Comparison of ENCODE assay signal across 8 cellular contexts in the genomic region with DNA sequence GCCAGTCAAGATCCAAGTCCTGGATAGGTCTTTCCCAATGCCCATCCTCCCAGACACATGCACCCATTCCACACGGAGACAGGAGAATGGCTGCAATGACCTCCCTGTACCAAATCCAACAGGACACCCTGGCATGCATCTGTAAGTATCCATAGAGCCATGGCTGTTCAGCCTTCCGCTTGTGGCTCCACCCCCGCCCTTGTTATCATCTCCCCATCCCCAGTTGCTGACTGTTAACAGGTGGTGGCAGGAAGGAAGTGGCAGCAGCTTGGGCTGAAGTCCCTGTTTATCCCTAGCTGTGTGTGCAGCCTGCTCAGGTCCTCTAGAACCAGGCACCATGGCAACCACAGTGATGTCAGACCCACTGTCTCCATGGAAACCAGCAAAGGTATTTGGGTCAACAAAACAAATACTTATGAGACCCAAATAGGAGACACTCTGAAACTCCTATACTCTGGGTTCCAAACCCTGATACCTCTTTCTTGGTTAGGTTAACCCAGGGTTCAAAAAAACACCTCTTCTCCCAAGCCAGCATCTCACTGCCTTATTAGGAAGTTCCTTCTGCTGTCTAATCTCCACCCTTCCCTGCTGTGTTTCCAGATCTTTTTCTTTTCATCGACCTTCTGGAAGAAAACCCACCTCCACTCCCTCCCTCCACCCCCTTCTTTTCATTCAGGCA. TPM values are rescaled to one million over a fixed set of nuclear protein-coding genes. Genes with fewer than 3 reads are reported as not detected.
DNase-seq lines count a peak whose midpoint lies in the region; ATAC-seq and TF ChIP-seq lines count a peak whose summit lies in the region.

No MANE protein-coding gene starts in this region.

- peaks cover 0 to 3% (median 0%) of the 10 kb centered on the region in 8 donors for H3K9me3 Mint-ChIP-seq in CD4-positive, alpha-beta memory T cell

- peak overlapping the region; percentile 85 for H2AFZ ChIP-seq in mammary epithelial cell (ENCODE audit: low read depth, low read length)

- in situ Hi-C loops in mammary epithelial cell (cut with MboI; ENCODE audit: low sequenced_read_pairs in 2 of 2), result no loop called here

- dilution Hi-C loops in mammary epithelial cell (cut with HindIII; ENCODE audit: low sequenced_read_pairs), result loop anchor here (5.0 kb wide), 3 partner anchors 37 to 107 kb away; partner anchors contain the start of genes EFNA4 and LENEP

- H3K4me2 ChIP-seq in mammary epithelial cell (ENCODE audit: insufficient read depth, low read depth, low read length), result peak overlapping the region; percentile 96

- H3K36me3 ChIP-seq in CD4-positive, alpha-beta memory T cell (ENCODE audit: insufficient read depth, low read length), result peaks cover 29% of the 10 kb centered on the region
- H3K36me3 ChIP-seq in mammary epithelial cell (ENCODE audit: insufficient read depth, low read length), result no peaks in the 10 kb centered on the region
- peaks cover 2% of the 10 kb centered on the region for H3K36me3 ChIP-seq in kidney epithelial cell (ENCODE audit: control insufficient read depth, insufficient read depth, low read length)

- CTCF ChIA-PET in CD4-positive, alpha-beta memory T cell (lab: Charles Lee; ENCODE audit: partially characterized antibody), result interaction anchor here (0.9 to 6.8 kb wide), 20 partner anchors 9 to 395 kb away, joined by 3 to 70 read pairs (median 4); partner anchors contain the start of genes ADAM15, CKS1B, FLAD1 and KRTCAP2
- CTCF ChIA-PET in mammary epithelial cell (lab: Charles Lee; ENCODE audit: low non-redundant PET), result interaction anchor here (0.5 to 0.7 kb wide), 2 partner anchors 107 to 421 kb away, joined by 3 to 5 read pairs; no protein-coding TSS in a partner anchor

- POLR2A ChIA-PET in CD4-positive, alpha-beta memory T cell (lab: Charles Lee; ENCODE audit: partially characterized antibody), result interaction anchor here (0.7 to 41.7 kb wide), 24 partner anchors 10 to 988 kb away, joined by 3 to 1543 read pairs (median 4); partner anchors contain the start of genes ADAM15, ADAR, CKS1B and CREB3L4

- H3K36me3 Mint-ChIP-seq in CD4-positive, alpha-beta memory T cell, result peaks cover 30 to 52% of the 10 kb centered on the region in 2 donors

- 7% methylated on average over 3 of the region's 4 CpGs for WGBS in mammary epithelial cell (ENCODE audit: low coverage, missing lambda C conversion rate)

- DNase-seq in CD4-positive, alpha-beta memory T cell, result peak; percentile 96 to 100 (median 98)
- DNase-seq in NB4 (ENCODE audit: low read depth) (peak; percentile 27), UCSD-AML1 (lab: John Stamatoyannopoulos, UW; ENCODE audit: unreplicated experiment) (peak; percentile 61), mammary epithelial cell (peak; percentile 53), kidney epithelial cell (ENCODE audit: low read depth) (peak; percentile 73)
- DNase-seq in stimulated activated CD4-positive, alpha-beta T cell treated with anti-CD3 and anti-CD28 coated beads, Interleukin-15, amount 100 ng/mL, for 48 hours (ENCODE audit: low read depth in 2 of 2), result peak; percentile 72 to 74

- peaks cover 43 to 87% (median 76%) of the 10 kb centered on the region in 4 donors for H3K4me1 Mint-ChIP-seq in CD4-positive, alpha-beta memory T cell

- H3K9me3 ChIP-seq in CD4-positive, alpha-beta memory T cell (ENCODE audit: control insufficient read depth in 1 of 2, low read length in 2 of 2), result no peaks in the 10 kb centered on the region
- H3K9me3 ChIP-seq in mammary epithelial cell (replicated peaks; ENCODE audit: insufficient read depth, low read length), result no peaks in the 10 kb centered on the region

- H3K27me3 ChIP-seq in CD4-positive, alpha-beta memory T cell (ENCODE audit: insufficient read depth, low read length), result no peaks in the 10 kb centered on the region
- H3K27me3 ChIP-seq in mammary epithelial cell (ENCODE audit: insufficient read depth, low read length), result no peaks in the 10 kb centered on the region
- no peaks in the 10 kb centered on the region for H3K27me3 ChIP-seq in kidney epithelial cell (ENCODE audit: control insufficient read depth, insufficient read depth, low read length)

- peak overlapping the region; percentile 98 to 100 (median 100) for H3K27ac Mint-ChIP-seq in CD4-positive, alpha-beta memory T cell

- ATAC-seq in GM21381 (IDR thresholded peaks at IDR 0.05; ENCODE audit: unreplicated experiment), result peak; percentile 56
- ATAC-seq in GM18858 (IDR thresholded peaks at IDR 0.05; ENCODE audit: unreplicated experiment), result no peak

- intact Hi-C loops in CD4-positive, alpha-beta memory T cell (cut with micrococcal nuclease), result loop anchor here (1.0 to 2.0 kb wide), 6 partner anchors 18 to 396 kb away; partner anchors contain the start of genes CKS1B, UBE2Q1 and ZBTB7B
- intact Hi-C loops in mammary epithelial cell (cut with micrococcal nuclease), result no loop called here

- H3K9ac ChIP-seq in mammary epithelial cell (ENCODE audit: insufficient read depth, low read length), result peak overlapping the region; percentile 55

- H3K27ac ChIP-seq in CD4-positive, alpha-beta memory T cell (ENCODE audit: low read depth, low read length), result peak overlapping the region; percentile 100
- H3K27ac ChIP-seq in mammary epithelial cell (ENCODE audit: insufficient read depth, low read depth, low read length), result peak overlapping the region; percentile 69

- H3K4me3 Mint-ChIP-seq in CD4-positive, alpha-beta memory T cell, result peak overlapping the region; percentile 94 to 100 (median 98)

- H3K4me3 ChIP-seq in CD4-positive, alpha-beta memory T cell (ENCODE audit: low read length in 2 of 2), result peak overlapping the region; percentile 80 to 90
- H3K4me3 ChIP-seq in NB4 (ENCODE audit: low read depth, low read length) (peak overlapping the region; percentile 79), mammary epithelial cell (replicated peaks in 1 of 3; ENCODE audit: insufficient read depth in 1 of 3, low read depth in 2 of 3, low read length in 3 of 3) (peak overlapping the region; percentile 56 to 65 (median 59)), kidney epithelial cell (ENCODE audit: low read depth, low read length) (peak overlapping the region; percentile 50)

- peaks cover 75% of the 10 kb centered on the region for H3K4me1 ChIP-seq in CD4-positive, alpha-beta memory T cell (ENCODE audit: insufficient read depth, low read length)
- peaks cover 13% of the 10 kb centered on the region for H3K4me1 ChIP-seq in mammary epithelial cell (ENCODE audit: insufficient read depth, low read length)

- H3K79me2 ChIP-seq in mammary epithelial cell (ENCODE audit: insufficient read depth, low read length), result peaks cover 3% of the 10 kb centered on the region

- TF ChIP-seq CTCF in NB4 (IDR thresholded peaks at IDR 0.05; ENCODE audit: low read depth, low read length) (no peak), mammary epithelial cell (conservative IDR thresholded peaks at IDR 0.05 in 1 of 2, IDR thresholded peaks at IDR 0.05 in 1 of 2; ENCODE audit: extremely low read depth in 1 of 2, insufficient read depth in 1 of 2, low read depth in 1 of 2, low read length in 2 of 2) (no peak), kidney epithelial cell (IDR thresholded peaks at IDR 0.05; ENCODE audit: insufficient read depth, low read length, poor library complexity, severe bottlenecking) (no peak)

- TF ChIP-seq POLR2A in NB4 (IDR thresholded peaks at IDR 0.05; ENCODE audit: extremely low read depth, insufficient read length), result no peak

- BruUV-seq in mammary epithelial cell (replicated peaks; lab: Mats Ljungman, UMichigan), result no TSS peak

- no peaks in the 10 kb centered on the region for H3K27me3 Mint-ChIP-seq in CD4-positive, alpha-beta memory T cell

- no peaks in the 10 kb centered on the region for H4K20me1 ChIP-seq in mammary epithelial cell (ENCODE audit: insufficient read depth, low read length)

RNA-seq across cellular contexts. Expression of gene PBXIP1, which starts 0.7 kb away (rescaled TPM):
- 100 to 1,000 TPM; 435 to 438 TPM for total RNA-seq in CD4-positive, alpha-beta memory T cell
- polyA plus RNA-seq in CD4-positive, alpha-beta memory T cell, result 100 to 1,000 TPM; 263 to 404 TPM
- total RNA-seq in mammary epithelial cell (10 to 100 TPM; 17.7 to 52.0 TPM), kidney epithelial cell (88.2 and 102 TPM in 2 replicates)
- polyA plus RNA-seq in mammary epithelial cell, result 11.0 TPM
- polyA minus RNA-seq in mammary epithelial cell, result 26.3 TPM

RNA-seq across cellular contexts. Expression of gene PYGO2, which starts 6.4 kb away (rescaled TPM):
- total RNA-seq in CD4-positive, alpha-beta memory T cell, result 10 to 100 TPM; 78.4 to 80.2 TPM
- 10 to 100 TPM; 22.5 to 54.2 TPM for polyA plus RNA-seq in CD4-positive, alpha-beta memory T cell
- total RNA-seq in mammary epithelial cell, result 10 to 100 TPM; 12.3 to 24.4 TPM
- 14.3 TPM for polyA plus RNA-seq in mammary epithelial cell
- 29.0 TPM for polyA minus RNA-seq in mammary epithelial cell
- 21.2 and 27.8 TPM in 2 replicates for total RNA-seq in kidney epithelial cell

RNA-seq across cellular contexts. Expression of gene SHC1, which starts 15.4 kb away (rescaled TPM):
- 10 to 100 TPM; 78.4 to 81.7 TPM for total RNA-seq in CD4-positive, alpha-beta memory T cell
- polyA plus RNA-seq in CD4-positive, alpha-beta memory T cell, result 10 to 100 TPM; 36.4 to 44.5 TPM
- total RNA-seq in mammary epithelial cell, result 100 to 1,000 TPM; 492 to 589 TPM
- polyA plus RNA-seq in mammary epithelial cell, result 464 TPM
- polyA minus RNA-seq in mammary epithelial cell, result 409 TPM
- total RNA-seq in kidney epithelial cell, result 176 and 183 TPM in 2 replicates

RNA-seq across cellular contexts. Expression of gene PMVK, which starts 18.7 kb away (rescaled TPM):
- 10 to 100 TPM; 17.6 to 21.2 TPM for total RNA-seq in CD4-positive, alpha-beta memory T cell
- polyA plus RNA-seq in CD4-positive, alpha-beta memory T cell, result 10 to 100 TPM; 61.7 to 87.0 TPM
- total RNA-seq in mammary epithelial cell, result 10 to 100 TPM in 1 of 2 donors, 1 to 10 TPM in 1; 7.2 to 34.7 TPM
- 40.1 TPM for polyA plus RNA-seq in mammary epithelial cell
- 32.9 TPM for polyA minus RNA-seq in mammary epithelial cell
- 9.7 and 13.6 TPM in 2 replicates for total RNA-seq in kidney epithelial cell

RNA-seq across cellular contexts. Expression of gene CKS1B, which starts 19.3 kb away (rescaled TPM):
- total RNA-seq in CD4-positive, alpha-beta memory T cell, result 10 to 100 TPM; 12.2 to 13.0 TPM
- polyA plus RNA-seq in CD4-positive, alpha-beta memory T cell, result 10 to 100 TPM; 50.2 to 67.9 TPM
- total RNA-seq in mammary epithelial cell (10 to 100 TPM; 44.2 to 95.6 TPM), kidney epithelial cell (67.4 and 72.4 TPM in 2 replicates)
- polyA plus RNA-seq in mammary epithelial cell, result 282 TPM
- polyA minus RNA-seq in mammary epithelial cell, result 66.1 TPM

Comparison
In these comparisons a context has a peak if more than half of its experiments do, and no peak if none do; other contexts are left out.
1. DNase-seq: peak in every context shown above with its lines; median percentile 98 in CD4-positive, alpha-beta memory T cell; 73 in kidney epithelial cell; 73 in stimulated activated CD4-positive, alpha-beta T cell treated with anti-CD3 and anti-CD28 coated beads, Interleukin-15, amount 100 ng/mL, for 48 hours; 61 in UCSD-AML1; 53 in mammary epithelial cell; 27 in NB4.